8 cellular contexts compared by ENCODE assay signal in genomic region chr14:49879683-49880204, GRCh38. TPM values are rescaled to one million over a fixed set of nuclear protein-coding genes. Genes with fewer than 3 reads are reported as not detected.
DNase-seq lines count a peak whose midpoint lies in the region; ATAC-seq and TF ChIP-seq lines count a peak whose summit lies in the region.

No MANE protein-coding gene starts in this region.

- H3K4me3 ChIP-seq in Caco-2 (ENCODE audit: low read depth, low read length) (no peak overlapping the region), PC-3 (ENCODE audit: low read length) (no peak overlapping the region), smooth muscle cell (no peak overlapping the region)

- TF ChIP-seq CTCF in Caco-2 (IDR thresholded peaks at IDR 0.05; ENCODE audit: insufficient read depth in 1 of 2, low read depth in 1 of 2, low read length in 1 of 2, severe bottlenecking in 1 of 2, unreplicated experiment in 1 of 2) (peak; percentile 28 to 33), PC-3 (conservative IDR thresholded peaks at IDR 0.05; ENCODE audit: low read depth, low read length) (peak; percentile 79), glutamatergic neuron (IDR thresholded peaks at IDR 0.05; ENCODE audit: partially characterized antibody, unreplicated experiment) (peak; percentile 58), smooth muscle cell (IDR thresholded peaks at IDR 0.05; ENCODE audit: borderline replicate concordance, insufficient read depth, poor library complexity, severe bottlenecking) (peak; percentile 56)

- H4K20me1 ChIP-seq in PC-3 (ENCODE audit: low read length) (no peaks in the 10 kb centered on the region), smooth muscle cell (ENCODE audit: low read depth) (no peaks in the 10 kb centered on the region)

- WGBS in smooth muscle cell (ENCODE audit: low lambda C conversion rate), result 68% methylated on average over 8 of the region's 8 CpGs

- peak; percentile 62 to 68 for DNase-seq in Caco-2
- peak; percentile 80 for DNase-seq in PC-3
- DNase-seq in glutamatergic neuron, result peak; percentile 45
- no peak for DNase-seq in smooth muscle cell (lab: John Stamatoyannopoulos, UW; ENCODE audit: unreplicated experiment)
- no peak for DNase-seq in NCI-H774 (lab: John Stamatoyannopoulos, UW)

- POLR2A ChIA-PET in Caco-2 (lab: Charles Lee) (interaction anchor here (1.0 kb wide), 1 partner anchor 120 kb away, joined by 3 read pairs; no protein-coding TSS in a partner anchor), PC-3 (lab: Charles Lee; ENCODE audit: unreplicated experiment) (interaction anchor here (0.6 kb wide), 1 partner anchor 28 kb away, joined by 7 read pairs; no protein-coding TSS in a partner anchor)

- no TSS peak for BruUV-seq in Caco-2 (replicated peaks; lab: Mats Ljungman, UMichigan)
- BruUV-seq in PC-3 (replicated peaks; lab: Mats Ljungman, UMichigan), result no TSS peak

- H3K36me3 ChIP-seq in Caco-2 (ENCODE audit: control insufficient read depth, insufficient read depth, low read length) (no peaks in the 10 kb centered on the region), PC-3 (ENCODE audit: low read depth, low read length) (no peaks in the 10 kb centered on the region), smooth muscle cell (ENCODE audit: low read depth) (no peaks in the 10 kb centered on the region)

- H3K4me1 Mint-ChIP-seq in Caco-2 (ENCODE audit: low read depth, unreplicated experiment) (peaks cover 8% of the 10 kb centered on the region), glutamatergic neuron (ENCODE audit: low read depth, unreplicated experiment) (no peaks in the 10 kb centered on the region)
- H3K4me1 Mint-ChIP-seq in activated T-helper 17 cell treated with anti-CD3 and anti-CD28 coated beads, Interleukin-2, amount 50 U/mL, for 72 hours, result peaks cover 11% of the 10 kb centered on the region

- H2AFZ ChIP-seq in PC-3 (ENCODE audit: low read length), result no peak overlapping the region
- H2AFZ ChIP-seq in smooth muscle cell (ENCODE audit: low read depth), result no peak overlapping the region

- no peak overlapping the region for H3K4me3 Mint-ChIP-seq in Caco-2 (ENCODE audit: unreplicated experiment)
- H3K4me3 Mint-ChIP-seq in activated T-helper 17 cell treated with anti-CD3 and anti-CD28 coated beads, Interleukin-2, amount 50 U/mL, for 72 hours, result peak overlapping the region; percentile 58
- no peak overlapping the region for H3K4me3 Mint-ChIP-seq in glutamatergic neuron (ENCODE audit: unreplicated experiment)

- no peaks in the 10 kb centered on the region for H3K9me2 ChIP-seq in PC-3 (replicated peaks; ENCODE audit: low read length)

- CTCF ChIA-PET in Caco-2 (lab: Charles Lee), result interaction anchor here (0.6 to 1.6 kb wide), 7 partner anchors 8 to 407 kb away, joined by 3 to 6 read pairs (median 4); partner anchors contain the start of gene NEMF
- CTCF ChIA-PET in PC-3 (lab: Charles Lee), result interaction anchor here (0.5 to 1.2 kb wide), 4 partner anchors 12 to 179 kb away, joined by 3 to 5 read pairs (median 4); no protein-coding TSS in a partner anchor

- H3K27ac Mint-ChIP-seq in Caco-2 (ENCODE audit: unreplicated experiment), result no peak overlapping the region
- H3K27ac Mint-ChIP-seq in activated T-helper 17 cell treated with anti-CD3 and anti-CD28 coated beads, Interleukin-2, amount 50 U/mL, for 72 hours, result peak overlapping the region; percentile 92
- H3K27ac Mint-ChIP-seq in glutamatergic neuron (ENCODE audit: unreplicated experiment), result no peak overlapping the region

- ATAC-seq in GM19351 (IDR thresholded peaks at IDR 0.05; ENCODE audit: unreplicated experiment), result peak; percentile 88
- ATAC-seq in HG03469 (IDR thresholded peaks at IDR 0.05; ENCODE audit: unreplicated experiment), result peak; percentile 56
- ATAC-seq in PC-3, result peak; percentile 83
- peak; percentile 83 for ATAC-seq in activated T-helper 17 cell treated with anti-CD3 and anti-CD28 coated beads, Interleukin-2, amount 50 U/mL, for 72 hours (replicated peaks)

- H3K4me2 ChIP-seq in PC-3 (ENCODE audit: low read length), result no peak overlapping the region
- no peak overlapping the region for H3K4me2 ChIP-seq in smooth muscle cell

- H3K9me3 ChIP-seq in Caco-2, result no peaks in the 10 kb centered on the region
- H3K9me3 ChIP-seq in PC-3 (ENCODE audit: low read length), result no peaks in the 10 kb centered on the region
- H3K9me3 ChIP-seq in smooth muscle cell (replicated peaks; ENCODE audit: low read depth), result no peaks in the 10 kb centered on the region

- H3K4me1 ChIP-seq in Caco-2 (peaks cover 6% of the 10 kb centered on the region; the same call in 1 of the 2 replicates), PC-3 (ENCODE audit: insufficient read depth, low read length) (peaks cover 10% of the 10 kb centered on the region; the same call in 1 of the 2 replicates), smooth muscle cell (ENCODE audit: low read depth) (no peaks in the 10 kb centered on the region)

- no peaks in the 10 kb centered on the region for H3K9me3 Mint-ChIP-seq in Caco-2 (ENCODE audit: unreplicated experiment)
- H3K9me3 Mint-ChIP-seq in activated T-helper 17 cell treated with anti-CD3 and anti-CD28 coated beads, Interleukin-2, amount 50 U/mL, for 72 hours, result no peaks in the 10 kb centered on the region
- no peaks in the 10 kb centered on the region for H3K9me3 Mint-ChIP-seq in glutamatergic neuron (ENCODE audit: unreplicated experiment)

- H3F3A ChIP-seq in PC-3 (ENCODE audit: low read length, unreplicated experiment), result no peaks in the 10 kb centered on the region
- no peaks in the 10 kb centered on the region for H3F3A ChIP-seq in smooth muscle cell (ENCODE audit: low read depth)

- H3K27me3 ChIP-seq in Caco-2 (replicated peaks; ENCODE audit: control insufficient read depth, insufficient read depth, low read length) (no peaks in the 10 kb centered on the region), PC-3 (ENCODE audit: low read length) (no peaks in the 10 kb centered on the region), smooth muscle cell (ENCODE audit: low read depth) (no peaks in the 10 kb centered on the region)

- H3K27me3 Mint-ChIP-seq in Caco-2 (ENCODE audit: insufficient read depth, unreplicated experiment), result no peaks in the 10 kb centered on the region
- no peaks in the 10 kb centered on the region for H3K27me3 Mint-ChIP-seq in activated T-helper 17 cell treated with anti-CD3 and anti-CD28 coated beads, Interleukin-2, amount 50 U/mL, for 72 hours
- no peaks in the 10 kb centered on the region for H3K27me3 Mint-ChIP-seq in glutamatergic neuron (ENCODE audit: unreplicated experiment)

- H3K36me3 Mint-ChIP-seq in Caco-2 (ENCODE audit: insufficient read depth, unreplicated experiment) (no peaks in the 10 kb centered on the region), glutamatergic neuron (ENCODE audit: unreplicated experiment) (no peaks in the 10 kb centered on the region)
- no peaks in the 10 kb centered on the region for H3K36me3 Mint-ChIP-seq in activated T-helper 17 cell treated with anti-CD3 and anti-CD28 coated beads, Interleukin-2, amount 50 U/mL, for 72 hours (ENCODE audit: low read depth)

- H3K79me2 ChIP-seq in PC-3 (ENCODE audit: low read length) (no peaks in the 10 kb centered on the region), smooth muscle cell (ENCODE audit: low read depth) (no peaks in the 10 kb centered on the region)

- H3K27ac ChIP-seq in PC-3 (ENCODE audit: low read length), result no peak overlapping the region
- no peak overlapping the region for H3K27ac ChIP-seq in smooth muscle cell (ENCODE audit: low read depth)

- H3K9ac ChIP-seq in PC-3 (ENCODE audit: low read length) (no peak overlapping the region), smooth muscle cell (ENCODE audit: low read depth) (no peak overlapping the region)

- intact Hi-C loops in Caco-2 (cut with micrococcal nuclease; ENCODE audit: unreplicated experiment) (no loop called here), PC-3 (cut with micrococcal nuclease) (loop anchor here (1.0 kb wide), 1 partner anchor 9 kb away; no protein-coding TSS in a partner anchor)

RNA-seq across cellular contexts. Expression of gene ARF6, which starts 13.1 kb away (rescaled TPM):
- total RNA-seq in Caco-2 (2022) (58.1 and 58.8 TPM in 2 replicates), PC-3 (2014; rRNA removed) (86.4 and 107 TPM in 2 replicates), glutamatergic neuron (ENCODE audit: unreplicated experiment) (38.8 TPM), smooth muscle cell (64.8 and 68.7 TPM in 2 replicates)
- total RNA-seq in activated T-helper 17 cell treated with anti-CD3 and anti-CD28 coated beads, Interleukin-2, amount 50 U/mL, for 72 hours, result 100 to 1,000 TPM; 161 to 163 TPM
- 59.8 and 73.6 TPM in 2 replicates for polyA plus RNA-seq in smooth muscle cell

RNA-seq across cellular contexts. Expression of gene NEMF, which starts 27.2 kb away (rescaled TPM):
- total RNA-seq in Caco-2 (2022) (57.4 and 62.7 TPM in 2 replicates), PC-3 (2014; rRNA removed) (52.9 and 54.0 TPM in 2 replicates), glutamatergic neuron (ENCODE audit: unreplicated experiment) (78.8 TPM), smooth muscle cell (41.2 and 80.8 TPM in 2 replicates)
- 10 to 100 TPM; 79.9 to 86.6 TPM for total RNA-seq in activated T-helper 17 cell treated with anti-CD3 and anti-CD28 coated beads, Interleukin-2, amount 50 U/mL, for 72 hours
- polyA plus RNA-seq in smooth muscle cell, result 41.2 and 63.8 TPM in 2 replicates

Comparison
In these comparisons a context has a peak if more than half of its experiments do, and no peak if none do; other contexts are left out.
1. DNase-seq: peak in Caco-2 (2 of 2), PC-3 (single experiment) and glutamatergic neuron (single experiment); none in smooth muscle cell (single experiment) and NCI-H774 (single experiment).
2. Peak in every context shown above with its lines, with median percentiles within 50 percentile points of each other: CTCF ChIP-seq and ATAC-seq.